ENCODE assay signal across 30 cellular contexts in the genomic region with DNA sequence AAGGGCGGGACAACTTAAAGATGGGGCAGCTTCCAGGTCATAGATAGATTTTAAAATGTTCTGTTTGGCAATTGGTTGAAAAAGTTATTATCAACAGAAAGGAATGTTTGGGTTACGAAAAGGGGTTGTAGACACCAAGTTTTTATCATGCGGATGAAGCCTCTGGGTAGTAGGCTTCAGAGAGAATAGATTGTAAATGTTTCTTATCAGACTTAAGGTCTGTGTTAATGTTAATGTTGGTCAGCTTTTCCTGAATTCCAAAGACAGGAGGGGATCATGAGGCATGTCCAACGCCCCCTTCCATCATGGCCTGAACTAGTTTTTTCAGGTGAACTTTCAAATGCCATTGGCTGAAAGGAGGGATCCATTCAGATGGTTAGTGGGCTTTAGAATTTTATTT.
A peak's percentile ranks its signal among the peaks of the same experiment; 100 is the strongest.
DNase-seq lines count a peak whose midpoint lies in the region; ATAC-seq, FAIRE-seq and TF ChIP-seq lines count a peak whose summit lies in the region.
"Had no signal": no experiment of that assay in that cellular context is flagged by ENCODE, and none has a peak within 500 bp of the region (broad histone marks: within the 10 kb centered on the region; RNA-seq: fewer than 3 reads in every experiment).

No MANE protein-coding gene starts in this region.

- H3K27ac ChIP-seq in HUES64 (ENCODE audit: low read depth, low read length) (peak overlapping the region; percentile 86; the same call in 1 of the 2 replicates), epithelial cell of prostate (peak overlapping the region; percentile 94), pancreas (peak overlapping the region in 3 of 4 donors; percentile 34 to 73 (median 66))
- H3K27ac ChIP-seq: SJSA1 had no signal

- TF ChIP-seq CTCF in CD14-positive monocyte (IDR thresholded peaks at IDR 0.05) (no peak), pancreas (IDR thresholded peaks at IDR 0.05) (no peak)

- H3K4me1 ChIP-seq in HUES64 (ENCODE audit: insufficient read depth, low read length) (peaks cover 16% of the 10 kb centered on the region), pancreas (peaks cover 0 to 9% (median 0%) of the 10 kb centered on the region in 3 donors)
- H3K4me1 ChIP-seq: HAP-1 had no signal

- peaks cover 16% of the 10 kb centered on the region for H3K4me1 Mint-ChIP-seq in CD14-positive monocyte
- peaks cover 9% of the 10 kb centered on the region for H3K4me1 Mint-ChIP-seq in activated CD4-positive, alpha-beta memory T cell treated with anti-CD3 and anti-CD28 coated beads, Interleukin-2, amount 10 ng/mL, durations not matched to agents 7 days and 5 days
- H3K4me1 Mint-ChIP-seq: CD4-positive, CD25-positive, alpha-beta regulatory T cell; naive thymus-derived CD8-positive, alpha-beta T cell had no signal

- in situ Hi-C loops in ACHN (cut with HindIII; ENCODE audit: low pct_ligation_motif_present, low pct_unique_long_range_greater_than_20kb, low sequenced_read_pairs), result no loop called here

- H3K27me3 Mint-ChIP-seq in CD14-positive monocyte (ENCODE audit: low read depth in 3 of 3), result peaks cover 0 to 2% (median 2%) of the 10 kb centered on the region in 3 donors
- peaks cover 10% of the 10 kb centered on the region for H3K27me3 Mint-ChIP-seq in activated CD4-positive, alpha-beta memory T cell treated with anti-CD3 and anti-CD28 coated beads, Interleukin-2, amount 10 ng/mL, durations not matched to agents 7 days and 5 days
- H3K27me3 Mint-ChIP-seq: effector memory CD8-positive, alpha-beta T cell; naive thymus-derived CD8-positive, alpha-beta T cell had no signal

- FAIRE-seq in pancreas (lab: Jason Lieb, UNC), result no peak
- FAIRE-seq: colon, GM12892, TTC549 had no signal

- no peaks in the 10 kb centered on the region for H3K27me3 ChIP-seq in HUES64 (ENCODE audit: insufficient read depth, low read length)
- no peaks in the 10 kb centered on the region for H3K27me3 ChIP-seq in pancreas
- H3K27me3 ChIP-seq: SJSA1, tibial nerve had no signal

- CTCF ChIA-PET in activated CD4-positive, alpha-beta memory T cell treated with anti-CD3 and anti-CD28 coated beads, Interleukin-2, amount 10 ng/mL, durations not matched to agents 7 days and 5 days (lab: Charles Lee), result interaction anchor here (2.4 kb wide), 1 partner anchor 29 kb away, joined by 7 read pairs; no protein-coding TSS in a partner anchor

- POLR2A ChIA-PET in activated CD4-positive, alpha-beta memory T cell treated with anti-CD3 and anti-CD28 coated beads, Interleukin-2, amount 10 ng/mL, durations not matched to agents 7 days and 5 days (lab: Charles Lee), result no interaction called here

- H3K4me3 Mint-ChIP-seq in CD14-positive monocyte, result no peak overlapping the region
- no peak overlapping the region for H3K4me3 Mint-ChIP-seq in activated CD4-positive, alpha-beta memory T cell treated with anti-CD3 and anti-CD28 coated beads, Interleukin-2, amount 10 ng/mL, durations not matched to agents 7 days and 5 days
- H3K4me3 Mint-ChIP-seq: CD4-positive, CD25-positive, alpha-beta regulatory T cell; effector memory CD8-positive, alpha-beta T cell; naive thymus-derived CD8-positive, alpha-beta T cell had no signal

- no peaks in the 10 kb centered on the region for H3K9me3 Mint-ChIP-seq in CD14-positive monocyte
- H3K9me3 Mint-ChIP-seq in activated CD4-positive, alpha-beta memory T cell treated with anti-CD3 and anti-CD28 coated beads, Interleukin-2, amount 10 ng/mL, durations not matched to agents 7 days and 5 days, result no peaks in the 10 kb centered on the region
- H3K9me3 Mint-ChIP-seq: CD4-positive, CD25-positive, alpha-beta regulatory T cell; effector memory CD8-positive, alpha-beta T cell; naive thymus-derived CD8-positive, alpha-beta T cell had no signal

- ATAC-seq in pancreas, result no peak
- ATAC-seq: effector memory CD8-positive, alpha-beta T cell; naive thymus-derived CD8-positive, alpha-beta T cell; Panc1 had no signal

- no peak overlapping the region for H3K9ac ChIP-seq in HUES64 (ENCODE audit: low read depth, low read length)

- WGBS in HUES64, result 80% methylated on average over 4 of the region's 4 CpGs
- 93 to 95% methylated on average over 4 of the region's 4 CpGs for WGBS in pancreas, 2 donors

- peak overlapping the region in 4 of 7 donors; percentile 63 to 94 (median 88) for H3K27ac Mint-ChIP-seq in CD14-positive monocyte
- no peak overlapping the region for H3K27ac Mint-ChIP-seq in activated CD4-positive, alpha-beta memory T cell treated with anti-CD3 and anti-CD28 coated beads, Interleukin-2, amount 10 ng/mL, durations not matched to agents 7 days and 5 days
- H3K27ac Mint-ChIP-seq: CD4-positive, CD25-positive, alpha-beta regulatory T cell; effector memory CD8-positive, alpha-beta T cell; naive thymus-derived CD8-positive, alpha-beta T cell had no signal

- H3K4me3 ChIP-seq in HUES64 (ENCODE audit: low read length), result no peak overlapping the region
- no peak overlapping the region for H3K4me3 ChIP-seq in pancreas
- H3K4me3 ChIP-seq: HAP-1, SJSA1, tibial nerve had no signal

- H3K9me3 ChIP-seq in HUES64 (ENCODE audit: insufficient read depth, low read depth, low read length) (no peaks in the 10 kb centered on the region), pancreas (no peaks in the 10 kb centered on the region)
- H3K9me3 ChIP-seq: HAP-1, SJSA1, tibial nerve had no signal

- intact Hi-C loops in CD14-positive monocyte (cut with micrococcal nuclease) (no loop called here), pancreas (cut with DNase I) (no loop called here)

- DNase-seq in CD14-positive monocyte (ENCODE audit: low spot score) (no peak), epithelial cell of prostate (ENCODE audit: low read depth, low spot score) (no peak), pancreas (no peak), ACHN (no peak), NOMO-1 treated with dmso at 0.1 percent for 144 hours (lab: John Stamatoyannopoulos, UW; ENCODE audit: unreplicated experiment) (no peak)
- DNase-seq in stimulated activated CD4-positive, alpha-beta T cell treated with anti-CD3 and anti-CD28 coated beads, Interleukin-2, amount 100 ng/mL, for 48 hours, result no peak
- no peak for DNase-seq in activated CD4-positive, alpha-beta memory T cell treated with anti-CD3 and anti-CD28 coated beads, Interleukin-2, amount 10 ng/mL, durations not matched to agents 7 days and 5 days
- DNase-seq: activated CD4-positive, alpha-beta T cell treated with anti-CD3 and anti-CD28 coated beads for 1 hour; activated CD8-positive, alpha-beta memory T cell treated with anti-CD3 and anti-CD28 coated beads for 24 hours; activated gamma-delta T cell treated with Interleukin-2 at 50 U/mL for 16 hours; activated T-cell treated with anti-CD3 and anti-CD28 coated beads, Interleukin-2, amount 50 U/mL, for 1 hour; CD4-positive, CD25-positive, alpha-beta regulatory T cell; effector memory CD8-positive, alpha-beta T cell; naive thymus-derived CD8-positive, alpha-beta T cell; NCI-H1436; NCI-H510A treated with DMSO at 0.1 percent for 48 hours; NK-92 treated with Interleukin-12 subunit alpha and Interleukin-12 subunit beta, amount 100 ng/mL, for 24 hours; occipital lobe; stimulated activated CD4-positive, alpha-beta T cell treated with anti-CD3 and anti-CD28 coated beads, Interleukin-12 subunit alpha, Interleukin-12 subunit beta, amount 100 ng/mL, for 4 hours; stimulated activated CD4-positive, alpha-beta T cell treated with anti-CD3 and anti-CD28 coated beads, Interleukin-4, amount 100 ng/mL, for 4 hours; stimulated activated naive CD4-positive, alpha-beta T cell treated with Interleukin-2 at 50 U/mL for 16 hours; T-helper 1 cell had no signal

- H3K36me3 ChIP-seq in HUES64 (ENCODE audit: insufficient read depth, low read length), result no peaks in the 10 kb centered on the region
- H3K36me3 ChIP-seq in pancreas, result no peaks in the 10 kb centered on the region
- H3K36me3 ChIP-seq: HAP-1, SJSA1, tibial nerve had no signal

- no peaks in the 10 kb centered on the region for H3K36me3 Mint-ChIP-seq in CD14-positive monocyte
- H3K36me3 Mint-ChIP-seq in activated CD4-positive, alpha-beta memory T cell treated with anti-CD3 and anti-CD28 coated beads, Interleukin-2, amount 10 ng/mL, durations not matched to agents 7 days and 5 days (ENCODE audit: low read depth), result no peaks in the 10 kb centered on the region
- H3K36me3 Mint-ChIP-seq: CD4-positive, CD25-positive, alpha-beta regulatory T cell; naive thymus-derived CD8-positive, alpha-beta T cell had no signal
